Comparison of ENCODE assay signal across 25 cellular contexts in genomic region chr4:150415213-150415612, GRCh38.
DNase-seq lines count a peak whose midpoint lies in the region; ATAC-seq, FAIRE-seq and TF ChIP-seq lines count a peak whose summit lies in the region.
"Had no signal": no experiment of that assay in that cellular context is flagged by ENCODE, and none has a peak within 500 bp of the region (broad histone marks: within the 10 kb centered on the region; RNA-seq: fewer than 3 reads in every experiment).

No MANE protein-coding gene starts in this region.

- TF ChIP-seq POLR2A in IMR-90 (IDR thresholded peaks at IDR 0.05; ENCODE audit: low read depth, low read length), result no peak

- H3K14ac ChIP-seq in IMR-90 (replicated peaks; ENCODE audit: low read depth, low read length), result no peak overlapping the region

- no peaks in the 10 kb centered on the region for H3K36me3 Mint-ChIP-seq in activated T-cell treated with anti-CD3 and anti-CD28 coated beads, Interleukin-2, amount 50 U/mL, for 72 hours (ENCODE audit: insufficient read depth in 2 of 2)
- peaks cover 34% of the 10 kb centered on the region for H3K36me3 Mint-ChIP-seq in activated T-cell treated with anti-CD3 and anti-CD28 coated beads, Interleukin-2, amount 50 U/mL, for 24 hours (ENCODE audit: low read depth)
- H3K36me3 Mint-ChIP-seq in astrocyte (ENCODE audit: low read depth, unreplicated experiment), result no peaks in the 10 kb centered on the region

- H3K36me3 ChIP-seq in IMR-90 (ENCODE audit: control insufficient read depth, insufficient read depth, low read length) (no peaks in the 10 kb centered on the region), astrocyte (ENCODE audit: insufficient read depth, low read length) (no peaks in the 10 kb centered on the region)

- no peaks in the 10 kb centered on the region for H3K4me1 ChIP-seq in IMR-90 (ENCODE audit: control insufficient read depth, insufficient read depth, low read length)
- H3K4me1 ChIP-seq in astrocyte (ENCODE audit: insufficient read depth, low read length), result no peaks in the 10 kb centered on the region
- H3K4me1 ChIP-seq: Caco-2 had no signal

- no peak overlapping the region for H2BK15ac ChIP-seq in IMR-90 (ENCODE audit: low read depth, low read length)

- H3K23ac ChIP-seq in IMR-90 (ENCODE audit: low read depth, low read length), result no peak overlapping the region

- H3K4me3 ChIP-seq in IMR-90 (ENCODE audit: insufficient read depth, low read depth, low read length), result no peak overlapping the region
- no peak overlapping the region for H3K4me3 ChIP-seq in astrocyte (ENCODE audit: insufficient read depth, low read depth, low read length)
- no peak overlapping the region for H3K4me3 ChIP-seq in coronary artery
- H3K4me3 ChIP-seq: SK-N-MC had no signal

- H4K8ac ChIP-seq in IMR-90 (ENCODE audit: low read depth in 2 of 2, low read length in 2 of 2), result no peak overlapping the region

- POLR2A ChIA-PET in IMR-90 (lab: Charles Lee; ENCODE audit: unreplicated experiment), result no interaction called here

- H3K79me1 ChIP-seq in IMR-90 (ENCODE audit: low read depth in 1 of 2, low read length in 2 of 2), result no peaks in the 10 kb centered on the region

- no peak overlapping the region for H3K27ac ChIP-seq in IMR-90 (ENCODE audit: insufficient read depth, low read length)
- H3K27ac ChIP-seq in astrocyte (ENCODE audit: low read depth, low read length), result no peak overlapping the region
- H3K27ac ChIP-seq in coronary artery, result no peak overlapping the region
- H3K27ac ChIP-seq: HL-60, SK-N-MC had no signal

- dilution Hi-C loops in IMR-90 (cut with HindIII; ENCODE audit: low sequenced_read_pairs, unreplicated experiment), result no loop called here

- H2AK9ac ChIP-seq in IMR-90 (replicated peaks; ENCODE audit: low read depth, low read length, poor library complexity), result no peak overlapping the region

- no peak for TF ChIP-seq RAD21 in IMR-90 (IDR thresholded peaks at IDR 0.05; ENCODE audit: low read length)

- H3K18ac ChIP-seq in IMR-90 (ENCODE audit: low read depth, low read length), result no peak overlapping the region

- H3K56ac ChIP-seq in IMR-90 (ENCODE audit: extremely low read depth, insufficient read depth, low read length), result no peak overlapping the region

- no peaks in the 10 kb centered on the region for H3K79me2 ChIP-seq in astrocyte (ENCODE audit: insufficient read depth, low read length)

- no peaks in the 10 kb centered on the region for H3K9me3 Mint-ChIP-seq in activated T-cell treated with anti-CD3 and anti-CD28 coated beads, Interleukin-2, amount 50 U/mL, for 72 hours
- H3K9me3 Mint-ChIP-seq in activated T-cell treated with anti-CD3 and anti-CD28 coated beads, Interleukin-2, amount 50 U/mL, for 24 hours, result no peaks in the 10 kb centered on the region
- no peaks in the 10 kb centered on the region for H3K9me3 Mint-ChIP-seq in astrocyte (ENCODE audit: unreplicated experiment)
- H3K9me3 Mint-ChIP-seq: CD4-positive, CD25-positive, alpha-beta regulatory T cell had no signal

- ATAC-seq in activated T-cell treated with anti-CD3 and anti-CD28 coated beads, Interleukin-2, amount 50 U/mL, for 72 hours (replicated peaks in 1 of 2), result no peak
- ATAC-seq in IMR-90 (ENCODE audit: low read depth) (peak; percentile 21), sciatic nerve (no peak)

- H2BK20ac ChIP-seq in IMR-90 (ENCODE audit: low read depth, low read length), result no peak overlapping the region

- no peak overlapping the region for H2AFZ ChIP-seq in IMR-90 (replicated peaks; ENCODE audit: low read length, poor library complexity)
- no peak overlapping the region for H2AFZ ChIP-seq in astrocyte (ENCODE audit: low read depth, low read length)

- no peak overlapping the region for H3K9ac ChIP-seq in IMR-90 (ENCODE audit: low read depth, low read length)
- H3K9ac ChIP-seq in astrocyte (ENCODE audit: low read length), result no peak overlapping the region

- no peak overlapping the region for H2AK5ac ChIP-seq in IMR-90 (ENCODE audit: low read depth, low read length)

- H3K9me3 ChIP-seq in IMR-90 (ENCODE audit: control insufficient read depth, insufficient read depth, low read length), result no peaks in the 10 kb centered on the region
- no peaks in the 10 kb centered on the region for H3K9me3 ChIP-seq in astrocyte (ENCODE audit: insufficient read depth, low read depth, low read length)
- H3K9me3 ChIP-seq: BE2C, Caco-2 had no signal

- peak; percentile 5 for FAIRE-seq in astrocyte (lab: Jason Lieb, UNC)
- FAIRE-seq: GM12891 had no signal

- CTCF ChIA-PET in IMR-90 (lab: Yijun Ruan, JAX), result interaction anchor here (0.6 kb wide), 1 partner anchor 68 kb away, joined by 4 read pairs; no protein-coding TSS in a partner anchor

- peak overlapping the region; percentile 54 for H3K27ac Mint-ChIP-seq in activated T-cell treated with anti-CD3 and anti-CD28 coated beads, Interleukin-2, amount 50 U/mL, for 72 hours
- H3K27ac Mint-ChIP-seq in activated T-cell treated with anti-CD3 and anti-CD28 coated beads, Interleukin-2, amount 50 U/mL, for 24 hours, result no peak overlapping the region
- H3K27ac Mint-ChIP-seq in astrocyte (ENCODE audit: unreplicated experiment), result no peak overlapping the region
- H3K27ac Mint-ChIP-seq: CD4-positive, CD25-positive, alpha-beta regulatory T cell had no signal

- H4K91ac ChIP-seq in IMR-90 (ENCODE audit: insufficient read depth, low read depth, low read length), result no peak overlapping the region

- WGBS in IMR-90 (ENCODE audit: extremely low coverage in 2 of 2, insufficient read length in 1 of 2), 2 experiments, result no CpG with 5 or more reads among the region's 1 CpG

- H3K4me1 Mint-ChIP-seq in activated T-cell treated with anti-CD3 and anti-CD28 coated beads, Interleukin-2, amount 50 U/mL, for 72 hours (ENCODE audit: low read depth), result no peaks in the 10 kb centered on the region
- peaks cover 4% of the 10 kb centered on the region for H3K4me1 Mint-ChIP-seq in activated T-cell treated with anti-CD3 and anti-CD28 coated beads, Interleukin-2, amount 50 U/mL, for 24 hours (ENCODE audit: low read depth)
- peaks cover 1% of the 10 kb centered on the region for H3K4me1 Mint-ChIP-seq in astrocyte (ENCODE audit: low read depth, unreplicated experiment)

- no peaks in the 10 kb centered on the region for H3K27me3 Mint-ChIP-seq in activated T-cell treated with anti-CD3 and anti-CD28 coated beads, Interleukin-2, amount 50 U/mL, for 72 hours (ENCODE audit: low read depth)
- no peaks in the 10 kb centered on the region for H3K27me3 Mint-ChIP-seq in activated T-cell treated with anti-CD3 and anti-CD28 coated beads, Interleukin-2, amount 50 U/mL, for 24 hours
- no peaks in the 10 kb centered on the region for H3K27me3 Mint-ChIP-seq in astrocyte (ENCODE audit: low read depth, unreplicated experiment)
- H3K27me3 Mint-ChIP-seq: CD4-positive, CD25-positive, alpha-beta regulatory T cell had no signal

- no peak overlapping the region for H4K5ac ChIP-seq in IMR-90 (ENCODE audit: low read depth, low read length)

- H3K27me3 ChIP-seq in IMR-90 (ENCODE audit: control insufficient read depth, insufficient read depth, low read length) (no peaks in the 10 kb centered on the region), astrocyte (ENCODE audit: insufficient read depth, low read length) (no peaks in the 10 kb centered on the region)
- H3K27me3 ChIP-seq: BE2C had no signal

- intact Hi-C loops in IMR-90 (cut with micrococcal nuclease), result no loop called here
- intact Hi-C loops in sciatic nerve (cut with DNase I), result no loop called here

- H2BK120ac ChIP-seq in IMR-90 (ENCODE audit: low read depth, low read length), result no peak overlapping the region

- TF ChIP-seq CTCF in IMR-90 (conservative IDR thresholded peaks at IDR 0.05; ENCODE audit: low read depth, low read length) (no peak), astrocyte (IDR thresholded peaks at IDR 0.05; ENCODE audit: insufficient read depth, low read depth, low read length) (no peak), coronary artery (IDR thresholded peaks at IDR 0.05) (no peak)

- BruUV-seq in IMR-90 (replicated peaks; lab: Mats Ljungman, UMichigan), result no TSS peak

- in situ Hi-C loops in IMR-90 (cut with MboI; ENCODE audit: low sequenced_read_pairs), result no loop called here

- H3K4ac ChIP-seq in IMR-90 (ENCODE audit: low read depth, low read length), result no peak overlapping the region

- H3K9me1 ChIP-seq in IMR-90 (ENCODE audit: insufficient read depth, low read length), result no peaks in the 10 kb centered on the region

- H3K4me2 ChIP-seq in IMR-90 (ENCODE audit: low read depth, low read length), result no peak overlapping the region
- H3K4me2 ChIP-seq in astrocyte (ENCODE audit: low read length), result no peak overlapping the region

- no peak overlapping the region for H2BK5ac ChIP-seq in IMR-90 (ENCODE audit: low read depth, low read length, poor library complexity, severe bottlenecking)

- H3K4me3 Mint-ChIP-seq in activated T-cell treated with anti-CD3 and anti-CD28 coated beads, Interleukin-2, amount 50 U/mL, for 72 hours, result no peak overlapping the region
- no peak overlapping the region for H3K4me3 Mint-ChIP-seq in activated T-cell treated with anti-CD3 and anti-CD28 coated beads, Interleukin-2, amount 50 U/mL, for 24 hours
- H3K4me3 Mint-ChIP-seq in astrocyte (ENCODE audit: unreplicated experiment), result no peak overlapping the region
- H3K4me3 Mint-ChIP-seq: CD4-positive, CD25-positive, alpha-beta regulatory T cell had no signal

- no peak for DNase-seq in activated T-cell treated with anti-CD3 and anti-CD28 coated beads, Interleukin-2, amount 50 U/mL, for 72 hours
- DNase-seq in activated T-cell treated with anti-CD3 and anti-CD28 coated beads, Interleukin-2, amount 50 U/mL, for 24 hours, result no peak
- peak; percentile 42 for DNase-seq in IMR-90
- DNase-seq in astrocyte (ENCODE audit: low read depth), result peak; percentile 10
- no peak for DNase-seq in cerebellum (ENCODE audit: low spot score)
- DNase-seq in islet precursor cell, result no peak
- no peak for DNase-seq in coronary artery (ENCODE audit: low spot score)
- DNase-seq in sciatic nerve (ENCODE audit: low spot score), result no peak
- DNase-seq: 8988T; BE2C; Caco-2; CD4-positive, CD25-positive, alpha-beta regulatory T cell; DMS153; GOT3; NCI-H1092 treated with DMSO at 0.1 percent for 48 hours; NCI-H146; NCI-H2029 treated with DMSO at 0.1 percent for 48 hours; NCI-H2171; NCI-H446 treated with DMSO at 0.1 percent for 48 hours; NCI-H748 treated with DMSO at 0.1 percent for 48 hours; NK-92 treated with Interleukin-12 subunit alpha and Interleukin-12 subunit beta, amount 100 ng/mL, for 24 hours; Right ventricle myocardium superior had no signal

- H4K20me1 ChIP-seq in IMR-90 (ENCODE audit: insufficient read depth, low read length), result no peaks in the 10 kb centered on the region
- H4K20me1 ChIP-seq in astrocyte (ENCODE audit: insufficient read depth, low read length), result no peaks in the 10 kb centered on the region

TF ChIP-seq in IMR-90, 13 proteins besides CTCF, POLR2A, EP300 and RAD21 (continues in another document):
- TF ChIP-seq, protein P1, sequence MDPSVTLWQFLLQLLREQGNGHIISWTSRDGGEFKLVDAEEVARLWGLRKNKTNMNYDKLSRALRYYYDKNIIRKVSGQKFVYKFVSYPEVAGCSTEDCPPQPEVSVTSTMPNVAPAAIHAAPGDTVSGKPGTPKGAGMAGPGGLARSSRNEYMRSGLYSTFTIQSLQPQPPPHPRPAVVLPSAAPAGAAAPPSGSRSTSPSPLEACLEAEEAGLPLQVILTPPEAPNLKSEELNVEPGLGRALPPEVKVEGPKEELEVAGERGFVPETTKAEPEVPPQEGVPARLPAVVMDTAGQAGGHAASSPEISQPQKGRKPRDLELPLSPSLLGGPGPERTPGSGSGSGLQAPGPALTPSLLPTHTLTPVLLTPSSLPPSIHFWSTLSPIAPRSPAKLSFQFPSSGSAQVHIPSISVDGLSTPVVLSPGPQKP (IDR thresholded peaks at IDR 0.05; ENCODE audit: borderline replicate concordance, low read depth, low read length), result no peak

Comparison
In these comparisons a context has a peak if more than half of its experiments do, and no peak if none do; other contexts are left out.
1. DNase-seq: peak in IMR-90 (single experiment) and astrocyte (single experiment); none in activated T-cell treated with anti-CD3 and anti-CD28 coated beads, Interleukin-2, amount 50 U/mL, for 72 hours (0 of 2), activated T-cell treated with anti-CD3 and anti-CD28 coated beads, Interleukin-2, amount 50 U/mL, for 24 hours (single experiment), cerebellum (single experiment), islet precursor cell (single experiment), coronary artery (single experiment) and sciatic nerve (single experiment).